In the genomic region with DNA sequence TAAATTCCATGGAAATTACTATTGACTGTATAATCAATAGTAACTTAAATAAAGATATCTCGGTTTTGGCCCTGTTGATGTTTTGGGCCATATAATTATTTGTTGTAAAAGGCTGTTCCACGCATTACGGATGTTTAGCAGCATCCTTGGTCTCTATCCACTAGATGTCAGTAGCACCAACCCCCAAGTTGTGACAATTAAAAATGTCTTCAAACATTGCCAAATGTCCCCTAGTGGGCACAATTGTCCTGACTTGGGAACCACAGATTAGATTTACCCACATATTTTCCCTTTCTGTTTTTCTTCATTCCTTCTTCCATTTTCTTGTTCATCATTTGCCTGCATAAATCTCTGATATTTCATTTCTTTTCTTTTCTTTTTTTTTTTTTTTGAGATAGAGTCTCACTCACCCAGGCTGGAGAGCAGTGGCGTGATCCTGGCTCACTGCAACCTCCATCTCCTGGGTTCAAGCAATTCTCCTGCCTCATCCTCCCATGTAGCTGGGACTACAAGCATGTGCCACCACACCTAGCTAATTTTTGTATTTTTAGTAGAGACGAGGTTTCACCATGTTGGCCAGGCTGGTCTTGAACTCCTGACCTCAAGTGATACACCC, we compare ENCODE assay signal across 1 cellular context.
A peak's percentile ranks its signal among the peaks of the same experiment; 100 is the strongest.
TF ChIP-seq lines count a peak whose summit lies in the region.

No MANE protein-coding gene starts in this region.

TF ChIP-seq in K562, 482 proteins besides CTCF, POLR2A, EP300 and RAD21 (continues in another document):
- TF ChIP-seq MAZ (CRISPR knock-in tag; conservative IDR thresholded peaks at IDR 0.05 in 1 of 2, IDR thresholded peaks at IDR 0.05 in 1 of 2) (0 out of 4 replicates have a peak, but pooled peaks of 1 of the 2 experiments have one; percentile 16), RCOR1 (IDR thresholded peaks at IDR 0.05; ENCODE audit: borderline replicate concordance in 1 of 2, low read depth in 2 of 2, low read length in 2 of 2) (peak in 1 of 2 experiments; percentile 21; a peak in 1 of 4 replicates), ZNF512 (tag; IDR thresholded peaks at IDR 0.05) (peak; percentile 77), CREM (IDR thresholded peaks at IDR 0.05; ENCODE audit: low read depth) (0 out of 2 replicates have a peak, but pooled peaks have one; percentile 20), CXXC5 (CRISPR knock-in tag; IDR thresholded peaks at IDR 0.05) (peak; percentile 11; the same call in 1 of the 2 replicates), ARNT (IDR thresholded peaks at IDR 0.05) (0 out of 4 replicates have a peak, but pooled peaks of 1 of the 2 experiments have one; percentile 25), RB1 (IDR thresholded peaks at IDR 0.05; ENCODE audit: low read depth) (0 out of 2 replicates have a peak, but pooled peaks have one; percentile 13), ARID3A (IDR thresholded peaks at IDR 0.05; ENCODE audit: borderline replicate concordance, low read depth, low read length) (peak; percentile 94), NR4A1 (CRISPR knock-in tag; IDR thresholded peaks at IDR 0.05) (no peak), NR4A1 (tag; IDR thresholded peaks at IDR 0.05) (no peak), BRD9 (IDR thresholded peaks at IDR 0.05; ENCODE audit: low read depth, partially characterized antibody) (no peak), ARID2 (IDR thresholded peaks at IDR 0.05) (0 out of 2 replicates have a peak, but pooled peaks have one; percentile 60), E2F8 (IDR thresholded peaks at IDR 0.05; ENCODE audit: low read depth, partially characterized antibody) (no peak), SMC3 (conservative IDR thresholded peaks at IDR 0.05; ENCODE audit: insufficient read depth, low read depth, low read length) (peak; percentile 76), BACH1 (tag; IDR thresholded peaks at IDR 0.05) (no peak), MEIS2 (IDR thresholded peaks at IDR 0.05; ENCODE audit: partially characterized antibody) (peak; percentile 38), MLLT1 (IDR thresholded peaks at IDR 0.05) (peak in 1 of 2 experiments; percentile 59; a peak in 1 of 4 replicates), FOXA3 (CRISPR knock-in tag; conservative IDR thresholded peaks at IDR 0.05 in 1 of 2, IDR thresholded peaks at IDR 0.05 in 1 of 2) (no peak), SMARCC2 (IDR thresholded peaks at IDR 0.05; ENCODE audit: low read depth) (no peak), ZNF282 (CRISPR knock-in tag; IDR thresholded peaks at IDR 0.05) (no peak), ESRRB (CRISPR knock-in tag; IDR thresholded peaks at IDR 0.05; ENCODE audit: borderline replicate concordance) (no peak), EHMT2 (IDR thresholded peaks at IDR 0.05) (no peak), RERE (CRISPR knock-in tag; IDR thresholded peaks at IDR 0.05; ENCODE audit: borderline replicate concordance) (no peak), YY1 (IDR thresholded peaks at IDR 0.05; ENCODE audit: borderline replicate concordance in 1 of 3, control insufficient read depth in 1 of 3, extremely low read depth in 1 of 3, insufficient read depth in 3 of 3, insufficient read length in 1 of 3, insufficient replicate concordance in 2 of 3, low read depth in 1 of 3, low read length in 2 of 3) (peak in 1 of 3 experiments; percentile 33)
- TF ChIP-seq, protein P1, sequence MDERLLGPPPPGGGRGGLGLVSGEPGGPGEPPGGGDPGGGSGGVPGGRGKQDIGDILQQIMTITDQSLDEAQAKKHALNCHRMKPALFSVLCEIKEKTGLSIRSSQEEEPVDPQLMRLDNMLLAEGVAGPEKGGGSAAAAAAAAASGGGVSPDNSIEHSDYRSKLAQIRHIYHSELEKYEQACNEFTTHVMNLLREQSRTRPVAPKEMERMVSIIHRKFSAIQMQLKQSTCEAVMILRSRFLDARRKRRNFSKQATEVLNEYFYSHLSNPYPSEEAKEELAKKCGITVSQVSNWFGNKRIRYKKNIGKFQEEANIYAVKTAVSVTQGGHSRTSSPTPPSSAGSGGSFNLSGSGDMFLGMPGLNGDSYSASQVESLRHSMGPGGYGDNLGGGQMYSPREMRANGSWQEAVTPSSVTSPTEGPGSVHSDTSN (CRISPR knock-in tag; IDR thresholded peaks at IDR 0.05; ENCODE audit: low read depth), result no peak
- TF ChIP-seq, protein P1 (tag; conservative IDR thresholded peaks at IDR 0.05; ENCODE audit: low read depth), result peak; percentile 32; the same call in 1 of the 2 replicates
- TF ChIP-seq, protein P2, sequence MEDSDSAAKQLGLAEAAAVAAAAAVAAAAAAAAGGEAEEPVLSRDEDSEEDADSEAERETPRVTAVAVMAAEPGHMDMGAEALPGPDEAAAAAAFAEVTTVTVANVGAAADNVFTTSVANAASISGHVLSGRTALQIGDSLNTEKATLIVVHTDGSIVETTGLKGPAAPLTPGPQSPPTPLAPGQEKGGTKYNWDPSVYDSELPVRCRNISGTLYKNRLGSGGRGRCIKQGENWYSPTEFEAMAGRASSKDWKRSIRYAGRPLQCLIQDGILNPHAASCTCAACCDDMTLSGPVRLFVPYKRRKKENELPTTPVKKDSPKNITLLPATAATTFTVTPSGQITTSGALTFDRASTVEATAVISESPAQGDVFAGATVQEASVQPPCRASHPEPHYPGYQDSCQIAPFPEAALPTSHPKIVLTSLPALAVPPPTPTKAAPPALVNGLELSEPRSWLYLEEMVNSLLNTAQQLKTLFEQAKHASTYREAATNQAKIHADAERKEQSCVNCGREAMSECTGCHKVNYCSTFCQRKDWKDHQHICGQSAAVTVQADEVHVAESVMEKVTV (CRISPR knock-in tag; IDR thresholded peaks at IDR 0.05), result peak; percentile 59; the same call in 1 of the 2 replicates
- TF ChIP-seq, protein P3, sequence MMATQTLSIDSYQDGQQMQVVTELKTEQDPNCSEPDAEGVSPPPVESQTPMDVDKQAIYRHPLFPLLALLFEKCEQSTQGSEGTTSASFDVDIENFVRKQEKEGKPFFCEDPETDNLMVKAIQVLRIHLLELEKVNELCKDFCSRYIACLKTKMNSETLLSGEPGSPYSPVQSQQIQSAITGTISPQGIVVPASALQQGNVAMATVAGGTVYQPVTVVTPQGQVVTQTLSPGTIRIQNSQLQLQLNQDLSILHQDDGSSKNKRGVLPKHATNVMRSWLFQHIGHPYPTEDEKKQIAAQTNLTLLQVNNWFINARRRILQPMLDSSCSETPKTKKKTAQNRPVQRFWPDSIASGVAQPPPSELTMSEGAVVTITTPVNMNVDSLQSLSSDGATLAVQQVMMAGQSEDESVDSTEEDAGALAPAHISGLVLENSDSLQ (IDR thresholded peaks at IDR 0.05), result 0 out of 2 replicates have a peak, but pooled peaks have one; percentile 19
- TF ChIP-seq, protein P4, sequence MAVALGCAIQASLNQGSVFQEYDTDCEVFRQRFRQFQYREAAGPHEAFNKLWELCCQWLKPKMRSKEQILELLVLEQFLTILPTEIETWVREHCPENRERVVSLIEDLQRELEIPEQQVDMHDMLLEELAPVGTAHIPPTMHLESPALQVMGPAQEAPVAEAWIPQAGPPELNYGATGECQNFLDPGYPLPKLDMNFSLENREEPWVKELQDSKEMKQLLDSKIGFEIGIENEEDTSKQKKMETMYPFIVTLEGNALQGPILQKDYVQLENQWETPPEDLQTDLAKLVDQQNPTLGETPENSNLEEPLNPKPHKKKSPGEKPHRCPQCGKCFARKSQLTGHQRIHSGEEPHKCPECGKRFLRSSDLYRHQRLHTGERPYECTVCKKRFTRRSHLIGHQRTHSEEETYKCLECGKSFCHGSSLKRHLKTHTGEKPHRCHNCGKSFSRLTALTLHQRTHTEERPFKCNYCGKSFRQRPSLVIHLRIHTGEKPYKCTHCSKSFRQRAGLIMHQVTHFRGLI (CRISPR knock-in tag; IDR thresholded peaks at IDR 0.05), result no peak
